Comparison of ENCODE assay signal across 9 cellular contexts in genomic region chr12:111411187-111411764, GRCh38. TPM values are rescaled to one million over a fixed set of nuclear protein-coding genes. Genes with fewer than 3 reads are reported as not detected.
DNase-seq lines count a peak whose midpoint lies in the region; ATAC-seq, FAIRE-seq and TF ChIP-seq lines count a peak whose summit lies in the region.
"Had no signal": no experiment of that assay in that cellular context is flagged by ENCODE, and none has a peak within 500 bp of the region (broad histone marks: within the 10 kb centered on the region; RNA-seq: fewer than 3 reads in every experiment).

No MANE protein-coding gene starts in this region.

- POLR2A ChIA-PET in HepG2 (lab: Yijun Ruan, JAX), result no interaction called here
- POLR2A ChIA-PET in GM12878 (lab: Charles Lee), result interaction anchor here (0.5 to 13.2 kb wide), 6 partner anchors 10 to 33 kb away, joined by 3 to 188 read pairs (median 8); no protein-coding TSS in a partner anchor

- in situ Hi-C loops in HepG2 (cut with HindIII; ENCODE audit: extremely low pct_ligation_motif_present, low pct_unique_long_range_greater_than_20kb), result no loop called here
- in situ Hi-C loops in GM12878 (cut with MboI), result no loop called here

- no peak for TF ChIP-seq EP300 in HepG2 (IDR thresholded peaks at IDR 0.05; ENCODE audit: low read depth in 2 of 2, low read length in 2 of 2)
- no peak for TF ChIP-seq EP300 in HepG2 (CRISPR knock-in tag; IDR thresholded peaks at IDR 0.05; ENCODE audit: borderline replicate concordance)
- no peak for TF ChIP-seq EP300 in GM12878 (IDR thresholded peaks at IDR 0.05; ENCODE audit: borderline replicate concordance in 1 of 2, control insufficient read depth in 1 of 2, low read depth in 2 of 2, low read length in 2 of 2)

- no peak overlapping the region for H3K9ac ChIP-seq in liver (ENCODE audit: low read depth in 1 of 2, low read length in 2 of 2)
- H3K9ac ChIP-seq in HepG2 (ENCODE audit: insufficient read depth, low read depth, low read length), result no peak overlapping the region
- H3K9ac ChIP-seq in GM12878 (ENCODE audit: control insufficient read depth, insufficient read depth, low read length), result peak overlapping the region; percentile 17; the same call in 1 of the 2 replicates

- no peaks in the 10 kb centered on the region for H3K36me3 ChIP-seq in liver (ENCODE audit: control insufficient read depth in 4 of 4, insufficient read depth in 3 of 4, low read depth in 1 of 4, low read length in 3 of 4)
- peaks cover 0 to 11% of the 10 kb centered on the region in 2 experiments; a peak in 2 of 5 replicates for H3K36me3 ChIP-seq in HepG2 (replicated peaks in 1 of 2; ENCODE audit: control insufficient read depth in 1 of 2, insufficient read depth in 2 of 2, low read length in 2 of 2)
- peaks cover 2 to 14% of the 10 kb centered on the region in 2 experiments for H3K36me3 ChIP-seq in GM12878 (ENCODE audit: control insufficient read depth in 2 of 2, insufficient read depth in 2 of 2, low read length in 1 of 2)
- peaks cover 17% of the 10 kb centered on the region for H3K36me3 ChIP-seq in mesodermal cell (ENCODE audit: control insufficient read depth, insufficient read depth, low read length)

- H4K20me1 ChIP-seq in HepG2 (ENCODE audit: insufficient read depth, low read length) (peaks cover 43% of the 10 kb centered on the region), GM12878 (ENCODE audit: control insufficient read depth, insufficient read depth) (peaks cover 18% of the 10 kb centered on the region)

- ATAC-seq in HepG2, result no peak
- 0 out of 3 replicates have a peak, but pooled peaks have one; percentile 4 for ATAC-seq in GM12878
- ATAC-seq in HG03571 (IDR thresholded peaks at IDR 0.05; ENCODE audit: unreplicated experiment), result no peak
- ATAC-seq in HG03139 (IDR thresholded peaks at IDR 0.05; ENCODE audit: unreplicated experiment), result no peak

- RAD21 ChIA-PET in GM12878 (lab: Charles Lee; ENCODE audit: unreplicated experiment), result interaction anchor here (3.0 to 19.6 kb wide), 3 partner anchors 14 to 33 kb away, joined by 22 to 804 read pairs (median 41); no protein-coding TSS in a partner anchor

- TF ChIP-seq CTCF in liver (IDR thresholded peaks at IDR 0.05; ENCODE audit: low read depth, low read length, missing input control) (no peak), HepG2 (CRISPR knock-in tag; IDR thresholded peaks at IDR 0.05) (no peak), GM12878 (IDR thresholded peaks at IDR 0.05 in 2 of 3, conservative IDR thresholded peaks at IDR 0.05 in 1 of 3; ENCODE audit: control insufficient read depth in 2 of 3, extremely low read depth in 1 of 3, insufficient read depth in 1 of 3, low read depth in 3 of 3, low read length in 3 of 3) (no peak)

- H3K4me3 ChIP-seq in liver (ENCODE audit: low read depth in 1 of 3, low read length in 3 of 3), result no peak overlapping the region
- no peak overlapping the region for H3K4me3 ChIP-seq in HepG2 (replicated peaks in 1 of 3; ENCODE audit: insufficient read depth in 1 of 3, low read depth in 2 of 3, low read length in 3 of 3)
- peak overlapping the region; percentile 96; the same call in 1 of the 2 replicates for H3K4me3 ChIP-seq in GM12878
- no peak overlapping the region for H3K4me3 ChIP-seq in mesodermal cell (ENCODE audit: extremely low read depth, insufficient read depth, low read length, poor library complexity, severe bottlenecking)

- TF ChIP-seq POLR2A in HepG2 (IDR thresholded peaks at IDR 0.05; ENCODE audit: insufficient read depth in 1 of 2, low read depth in 2 of 2, low read length in 2 of 2), result no peak
- no peak for TF ChIP-seq POLR2A in GM12878 (IDR thresholded peaks at IDR 0.05; ENCODE audit: low read depth, low read length)

- H3K4me1 ChIP-seq in liver (ENCODE audit: control insufficient read depth in 4 of 4, insufficient read depth in 4 of 4, low read length in 3 of 4) (peaks cover 15 to 71% (median 53%) of the 10 kb centered on the region in 4 donors), HepG2 (ENCODE audit: insufficient read depth, low read length) (peaks cover 25% of the 10 kb centered on the region), GM12878 (ENCODE audit: control insufficient read depth, insufficient read depth, low read length) (peaks cover 49% of the 10 kb centered on the region), mesodermal cell (ENCODE audit: control insufficient read depth, insufficient read depth, low read length, poor library complexity, severe bottlenecking) (peaks cover 68% of the 10 kb centered on the region)

- H3K79me2 ChIP-seq in HepG2 (ENCODE audit: insufficient read depth, low read length), result peaks cover 38% of the 10 kb centered on the region
- H3K79me2 ChIP-seq in GM12878 (ENCODE audit: control insufficient read depth, insufficient read depth, low read length), result peaks cover 93% of the 10 kb centered on the region

- intact Hi-C loops in HepG2 (cut with micrococcal nuclease; ENCODE audit: unreplicated experiment) (no loop called here), GM12878 (cut with micrococcal nuclease; ENCODE audit: unreplicated experiment) (no loop called here)

- H3K27ac ChIP-seq in liver (ENCODE audit: low read depth in 1 of 2, low read length in 2 of 2), result peak overlapping the region; percentile 80 to 85
- H3K27ac ChIP-seq in HepG2 (ENCODE audit: extremely low read length, insufficient read depth, low read length), result no peak overlapping the region
- H3K27ac ChIP-seq in GM12878 (ENCODE audit: control insufficient read depth, insufficient read depth), result peak overlapping the region; percentile 91
- H3K27ac ChIP-seq in mesodermal cell (ENCODE audit: low read depth, low read length, severe bottlenecking), result peak overlapping the region; percentile 20

- H3K27me3 ChIP-seq in liver (ENCODE audit: control insufficient read depth in 4 of 4, insufficient read depth in 4 of 4, low read length in 3 of 4) (no peaks in the 10 kb centered on the region), HepG2 (ENCODE audit: control insufficient read depth in 1 of 2, insufficient read depth in 2 of 2, low read length in 2 of 2) (no peaks in the 10 kb centered on the region; a peak in 1 of 5 replicates), GM12878 (replicated peaks in 1 of 2; ENCODE audit: control insufficient read depth in 2 of 2, insufficient read depth in 2 of 2, low read length in 1 of 2) (no peaks in the 10 kb centered on the region)

- DNase-seq in HepG2 (ENCODE audit: low spot score), result no peak
- no peak for DNase-seq in GM12878 (ENCODE audit: low read depth, low spot score)
- no peak for DNase-seq in HPDE6-E6E7 (ENCODE audit: extremely low spot score)
- no peak for DNase-seq in NCI-H82 treated with DMSO at 0.1 percent for 48 hours (lab: John Stamatoyannopoulos, UW; ENCODE audit: unreplicated experiment)
- DNase-seq: stimulated activated CD4-positive, alpha-beta T cell treated with anti-CD3 and anti-CD28 coated beads, Interleukin-4, amount 100 ng/mL, for 4 hours had no signal

- TF ChIP-seq RAD21 in liver (IDR thresholded peaks at IDR 0.05) (no peak), HepG2 (CRISPR knock-in tag; IDR thresholded peaks at IDR 0.05) (no peak), GM12878 (IDR thresholded peaks at IDR 0.05; ENCODE audit: insufficient read depth, low read depth, low read length) (no peak)

- H3K4me2 ChIP-seq in HepG2 (ENCODE audit: low read depth, low read length), result no peak overlapping the region
- H3K4me2 ChIP-seq in GM12878 (ENCODE audit: control insufficient read depth, insufficient read depth), result peak overlapping the region; percentile 96

- BruUV-seq in HepG2 (replicated peaks; lab: Mats Ljungman, UMichigan), result no TSS peak
- BruUV-seq in GM12878 (replicated peaks; lab: Mats Ljungman, UMichigan), result no TSS peak

- CTCF ChIA-PET in HepG2 (lab: Yijun Ruan, JAX; ENCODE audit: low intra/inter-chr PET ratio, low total read pairs) (no interaction called here), GM12878 (lab: Yijun Ruan, JAX) (interaction anchor here (3.2 to 27.0 kb wide), 4 partner anchors 7 to 40 kb away, joined by 13 to 1117 read pairs (median 28); no protein-coding TSS in a partner anchor)

- FAIRE-seq in HepG2 (lab: Jason Lieb, UNC), result no peak
- FAIRE-seq in GM12878 (lab: Jason Lieb, UNC), result no peak

- WGBS in liver, result 91% methylated on average over 8 of the region's 8 CpGs
- WGBS in HepG2 (ENCODE audit: low lambda C conversion rate), result 91% methylated on average over 2 of the region's 8 CpGs
- 69% methylated on average over 8 of the region's 8 CpGs for WGBS in GM12878 (ENCODE audit: insufficient coverage, insufficient replicate concordance, low lambda C conversion rate, missing lambda C conversion rate)
- WGBS in mesodermal cell (ENCODE audit: insufficient coverage in 2 of 2), 2 experiments, result 72 to 79% methylated on average over 3 to 6 of the region's 8 CpGs

- SMC1A ChIA-PET in GM12878 (lab: Charles Lee; ENCODE audit: uncharacterized antibody, unreplicated experiment), result interaction anchor here (1.3 to 22.6 kb wide), 8 partner anchors 8 to 116 kb away, joined by 4 to 605 read pairs (median 28); no protein-coding TSS in a partner anchor

- H2AFZ ChIP-seq in HepG2 (ENCODE audit: low read length), result no peak overlapping the region
- H2AFZ ChIP-seq in GM12878 (ENCODE audit: control insufficient read depth, low read depth, low read length), result no peak overlapping the region

- no peaks in the 10 kb centered on the region for H3K9me3 ChIP-seq in liver (ENCODE audit: control insufficient read depth in 4 of 4, low read length in 3 of 4)
- no peaks in the 10 kb centered on the region for H3K9me3 ChIP-seq in HepG2 (ENCODE audit: low read length)
- H3K9me3 ChIP-seq in GM12878 (replicated peaks; ENCODE audit: control insufficient read depth, insufficient read depth, low read length), result no peaks in the 10 kb centered on the region
- no peaks in the 10 kb centered on the region for H3K9me3 ChIP-seq in mesodermal cell (ENCODE audit: control insufficient read depth, low read length)

RNA-seq across cellular contexts. Expression of gene SH2B3, which starts 5.6 kb away (rescaled TPM):
- total RNA-seq in liver, result 10 to 100 TPM; 10.7 to 18.7 TPM
- 1 to 10 TPM; 4.4 to 6.9 TPM for polyA plus RNA-seq in liver
- total RNA-seq in HepG2 (2016; rRNA removed; fragmentation: Illumina TruSeq; extraction: Trizol), result 6.8 and 6.9 TPM in 2 replicates
- 3.0 and 4.5 TPM in 2 replicates for total RNA-seq in HepG2 (2016; cell fraction: cytosol; rRNA removed; fragmentation: Illumina TruSeq; extraction: Trizol; ENCODE audit: low read depth)
- total RNA-seq in HepG2 (2016; cell fraction: insoluble cytoplasmic fraction; rRNA removed; fragmentation: Illumina TruSeq; extraction: Trizol), result 5.3 and 6.3 TPM in 2 replicates
- 8.1 and 8.8 TPM in 2 replicates for total RNA-seq in HepG2 (2016; cell fraction: membrane; rRNA removed; fragmentation: Illumina TruSeq; extraction: Trizol)
- total RNA-seq in HepG2 (2016; cell fraction: nucleus; rRNA removed; fragmentation: Illumina TruSeq; extraction: Trizol), result 3.3 and 4.2 TPM in 2 replicates
- 6.8 and 7.1 TPM in 2 replicates for polyA plus RNA-seq in HepG2 (2011; rRNA removed)
- 5.9 and 7.0 TPM in 2 replicates for polyA plus RNA-seq in HepG2 (2011; cell fraction: cytosol; rRNA removed)
- 6.3 and 7.7 TPM in 2 replicates for polyA plus RNA-seq in HepG2 (2011; cell fraction: nucleus; rRNA removed)
- 5.1 and 9.2 TPM in 2 replicates for polyA plus RNA-seq in HepG2 (2012)
- polyA plus RNA-seq in HepG2 (2016; cell fraction: cytosol; fragmentation: Illumina TruSeq; extraction: Trizol; ENCODE audit: low read depth), result 0.99 and 1.3 TPM in 2 replicates
- 7.6 and 9.1 TPM in 2 replicates for polyA plus RNA-seq in HepG2 (2016; cell fraction: insoluble cytoplasmic fraction; fragmentation: Illumina TruSeq; extraction: Trizol; ENCODE audit: low read depth)
- polyA plus RNA-seq in HepG2 (2016; cell fraction: membrane; fragmentation: Illumina TruSeq; extraction: Trizol; ENCODE audit: low read depth), result 5.2 and 5.7 TPM in 2 replicates
- polyA plus RNA-seq in HepG2 (2016; cell fraction: nucleus; fragmentation: Illumina TruSeq; extraction: Trizol; ENCODE audit: insufficient read depth, low read depth), result 8.8 and 9.8 TPM in 2 replicates
- 2.2 and 11.4 TPM in 2 replicates for polyA minus RNA-seq in HepG2 (2011; rRNA and poly(A)+ RNA removed; ENCODE audit: low replicate concordance)
- polyA minus RNA-seq in HepG2 (2011; cell fraction: cytosol; rRNA and poly(A)+ RNA removed), result 6.2 and 6.9 TPM in 2 replicates
- 3.3 and 3.9 TPM in 2 replicates for polyA minus RNA-seq in HepG2 (2011; cell fraction: nucleus; rRNA and poly(A)+ RNA removed)
- total RNA-seq in GM12878 (2013; cell fraction: nucleolus; rRNA removed), result 28.3 and 28.4 TPM in 2 replicates
- total RNA-seq in GM12878 (2014; rRNA removed), result 32.3 and 32.5 TPM in 2 replicates
- total RNA-seq in GM12878 (2014; rRNA removed; fragmentation: Illumina TruSeq; extraction: Trizol), result 25.3 and 27.6 TPM in 2 replicates
- total RNA-seq in GM12878 (2021), result 43.2 and 46.4 TPM in 2 replicates
- polyA plus RNA-seq in GM12878 (2011; ENCODE audit: low read depth), result 18.6 TPM
- polyA plus RNA-seq in GM12878 (2011; rRNA removed), result 15.0 and 19.1 TPM in 2 replicates
- 19.4 and 21.7 TPM in 2 replicates for polyA plus RNA-seq in GM12878 (2011; cell fraction: cytosol; rRNA removed)
- polyA plus RNA-seq in GM12878 (2011; cell fraction: nucleus; rRNA removed), result 18.9 and 27.2 TPM in 2 replicates
- polyA plus RNA-seq in GM12878 (2012), result 18.0 and 25.3 TPM in 2 replicates
- polyA plus RNA-seq in GM12878 (2014; fragmentation: Illumina TruSeq; extraction: Trizol), result 35.6 and 38.3 TPM in 2 replicates
- polyA plus RNA-seq in GM12878 (2014; fragmentation: Nextera tagmentation; extraction: Ambion mirVana), result 1 to 10 TPM; 5.8 to 8.5 TPM
- 28.1 and 31.0 TPM in 2 replicates for polyA plus RNA-seq in GM12878 (2014; rRNA removed)
- polyA plus RNA-seq in GM12878 (2016; fragmentation: Nextera tagmentation; extraction: Ambion mirVana), result 10 to 100 TPM in 1 of 2 experiments, 1 to 10 TPM in 1; 9.1 to 11.9 TPM
- 15.0 and 18.0 TPM in 2 replicates for polyA minus RNA-seq in GM12878 (2011; rRNA and poly(A)+ RNA removed)
- polyA minus RNA-seq in GM12878 (2011; cell fraction: cytosol; rRNA and poly(A)+ RNA removed), result 11.4 and 13.1 TPM in 2 replicates
- polyA minus RNA-seq in GM12878 (2011; cell fraction: nucleus; rRNA and poly(A)+ RNA removed), result 4.8 and 11.5 TPM in 2 replicates
- polyA plus RNA-seq in mesodermal cell (2013, experiment 1 of 2), result 25.4 TPM
- 21.4 TPM for polyA plus RNA-seq in mesodermal cell (2013, experiment 2 of 2)

RNA-seq across cellular contexts. Expression of gene PHETA1, which starts 42.4 kb away (rescaled TPM):
- 1 to 10 TPM; 2.4 to 5.7 TPM for total RNA-seq in liver
- polyA plus RNA-seq in liver, result 1 to 10 TPM; 2.5 to 5.4 TPM
- total RNA-seq in HepG2 (2016; rRNA removed; fragmentation: Illumina TruSeq; extraction: Trizol), result 12.7 and 20.8 TPM in 2 replicates
- total RNA-seq in HepG2 (2016; cell fraction: cytosol; rRNA removed; fragmentation: Illumina TruSeq; extraction: Trizol; ENCODE audit: low read depth), result 4.6 and 5.4 TPM in 2 replicates
- 11.4 and 21.0 TPM in 2 replicates for total RNA-seq in HepG2 (2016; cell fraction: insoluble cytoplasmic fraction; rRNA removed; fragmentation: Illumina TruSeq; extraction: Trizol)
- 20.1 and 22.4 TPM in 2 replicates for total RNA-seq in HepG2 (2016; cell fraction: membrane; rRNA removed; fragmentation: Illumina TruSeq; extraction: Trizol)
- 11.4 and 16.8 TPM in 2 replicates for total RNA-seq in HepG2 (2016; cell fraction: nucleus; rRNA removed; fragmentation: Illumina TruSeq; extraction: Trizol)
- polyA plus RNA-seq in HepG2 (2011; rRNA removed), result 11.3 and 15.8 TPM in 2 replicates
- 13.8 and 16.9 TPM in 2 replicates for polyA plus RNA-seq in HepG2 (2011; cell fraction: cytosol; rRNA removed)
- 38.7 and 41.4 TPM in 2 replicates for polyA plus RNA-seq in HepG2 (2011; cell fraction: nucleus; rRNA removed)
- 7.6 and 12.3 TPM in 2 replicates for polyA plus RNA-seq in HepG2 (2012)
- 4.7 and 5.7 TPM in 2 replicates for polyA plus RNA-seq in HepG2 (2016; cell fraction: cytosol; fragmentation: Illumina TruSeq; extraction: Trizol; ENCODE audit: low read depth)
- polyA plus RNA-seq in HepG2 (2016; cell fraction: insoluble cytoplasmic fraction; fragmentation: Illumina TruSeq; extraction: Trizol; ENCODE audit: low read depth), result 15.8 and 19.6 TPM in 2 replicates
- polyA plus RNA-seq in HepG2 (2016; cell fraction: membrane; fragmentation: Illumina TruSeq; extraction: Trizol; ENCODE audit: low read depth), result 18.1 and 18.8 TPM in 2 replicates
- 31.9 and 34.8 TPM in 2 replicates for polyA plus RNA-seq in HepG2 (2016; cell fraction: nucleus; fragmentation: Illumina TruSeq; extraction: Trizol; ENCODE audit: insufficient read depth, low read depth)
- polyA minus RNA-seq in HepG2 (2011; rRNA and poly(A)+ RNA removed; ENCODE audit: low replicate concordance), result 1.6 and 19.4 TPM in 2 replicates
- polyA minus RNA-seq in HepG2 (2011; cell fraction: cytosol; rRNA and poly(A)+ RNA removed), result 7.2 and 10.0 TPM in 2 replicates
- 6.4 and 9.7 TPM in 2 replicates for polyA minus RNA-seq in HepG2 (2011; cell fraction: nucleus; rRNA and poly(A)+ RNA removed)
- 1.8 and 3.4 TPM in 2 replicates for total RNA-seq in GM12878 (2013; cell fraction: nucleolus; rRNA removed)
- 0.45 and 0.65 TPM in 2 replicates for total RNA-seq in GM12878 (2014; rRNA removed)
- 0.18 and 0.28 TPM in 2 replicates for total RNA-seq in GM12878 (2014; rRNA removed; fragmentation: Illumina TruSeq; extraction: Trizol)
- 1.3 and 1.4 TPM in 2 replicates for total RNA-seq in GM12878 (2021)
- 0.21 TPM for polyA plus RNA-seq in GM12878 (2011; ENCODE audit: low read depth)
- polyA plus RNA-seq in GM12878 (2011; rRNA removed), result 0.30 and 0.79 TPM in 2 replicates
- polyA plus RNA-seq in GM12878 (2011; cell fraction: cytosol; rRNA removed), result 1.0 and 1.8 TPM in 2 replicates
- 2.5 and 3.0 TPM in 2 replicates for polyA plus RNA-seq in GM12878 (2011; cell fraction: nucleus; rRNA removed)
- polyA plus RNA-seq in GM12878 (2012), result 1.0 and 1.3 TPM in 2 replicates
- polyA plus RNA-seq in GM12878 (2014; fragmentation: Illumina TruSeq; extraction: Trizol), result 0.29 TPM in 1 of 2 replicates, not detected in the other
- polyA plus RNA-seq in GM12878 (2014; fragmentation: Nextera tagmentation; extraction: Ambion mirVana), result under 1 TPM in 1 of 2 experiments, not detected in 1; 0.02 TPM
- 0.51 and 1.4 TPM in 2 replicates for polyA plus RNA-seq in GM12878 (2014; rRNA removed)
- 1 to 10 TPM in 1 of 2 experiments, under 1 TPM in 1; 0.59 to 1.1 TPM for polyA plus RNA-seq in GM12878 (2016; fragmentation: Nextera tagmentation; extraction: Ambion mirVana)
- 0.51 and 1.3 TPM in 2 replicates for polyA minus RNA-seq in GM12878 (2011; rRNA and poly(A)+ RNA removed)
- polyA minus RNA-seq in GM12878 (2011; cell fraction: cytosol; rRNA and poly(A)+ RNA removed), result 0.53 and 0.73 TPM in 2 replicates
- polyA minus RNA-seq in GM12878 (2011; cell fraction: nucleus; rRNA and poly(A)+ RNA removed), result 0.60 and 1.3 TPM in 2 replicates
- 10.8 TPM for polyA plus RNA-seq in mesodermal cell (2013, experiment 1 of 2)
- polyA plus RNA-seq in mesodermal cell (2013, experiment 2 of 2), result 6.9 TPM
